Comparison of ENCODE assay signal across 29 cellular contexts in the genomic region with DNA sequence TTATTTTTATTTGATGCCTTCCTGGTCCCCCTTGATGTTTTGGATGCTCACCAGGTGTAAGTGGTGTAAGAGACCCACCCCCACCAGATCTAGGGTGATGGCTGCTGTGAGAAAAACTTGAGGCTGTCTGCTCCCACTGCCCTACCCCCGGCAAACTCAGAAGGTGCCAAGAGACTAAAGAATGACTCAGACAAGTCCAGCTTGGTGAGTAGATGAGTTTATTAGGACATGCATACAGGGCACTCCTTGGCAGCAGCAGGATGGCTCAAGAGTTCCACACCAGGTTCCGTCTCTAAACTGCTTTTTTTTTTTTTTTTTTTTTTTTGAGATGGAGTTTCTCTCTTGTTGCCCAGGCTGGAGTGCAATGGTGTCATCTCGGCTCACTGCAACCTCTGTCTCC.
"Had no signal": no experiment of that assay in that cellular context is flagged by ENCODE, and none has a peak within 500 bp of the region (broad histone marks: within the 10 kb centered on the region; RNA-seq: fewer than 3 reads in every experiment).

No MANE protein-coding gene starts in this region.

- H3K9me3 Mint-ChIP-seq: activated naive CD4-positive, alpha-beta T cell treated with anti-CD3 and anti-CD28 coated beads, Interleukin-2, amount 50 U/mL, for 24 hours; activated T-helper 2 cell treated with anti-CD3 and anti-CD28 coated beads, Interferon-gamma antibody, Interleukin-2, Interleukin-4, amounts not matched to agents 10 μg/mL and 5 μg/mL and 100 μg/mL, durations not matched to agents 14 hours and 24 hours and 36 hours had no signal

- ATAC-seq: activated CD8-positive, alpha-beta T cell treated with anti-CD3 and anti-CD28 coated beads for 36 hours; activated T-cell treated with anti-CD3 and anti-CD28 coated beads, Interleukin-2, amount 50 U/mL, for 72 hours; body of pancreas; Panc1 had no signal

- H3K27me3 Mint-ChIP-seq: activated CD4-positive, alpha-beta T cell treated with anti-CD3 and anti-CD28 coated beads, Interleukin-2, amount 10 ng/mL, durations not matched to agents 24 days and 14 days; activated CD8-positive, alpha-beta T cell treated with anti-CD3 and anti-CD28 coated beads for 36 hours; activated naive CD4-positive, alpha-beta T cell treated with anti-CD3 and anti-CD28 coated beads, Interleukin-2, amount 50 U/mL, for 24 hours had no signal

- H3K27me3 ChIP-seq: ascending aorta, body of pancreas, MG63, SJCRH30 had no signal

- H3K9me3 ChIP-seq: ascending aorta, body of pancreas, MG63, SJCRH30 had no signal

- H3K4me1 ChIP-seq: ascending aorta, body of pancreas had no signal

- H3K27ac Mint-ChIP-seq: activated CD4-positive, alpha-beta T cell treated with anti-CD3 and anti-CD28 coated beads, Interleukin-2, amount 10 ng/mL, durations not matched to agents 24 days and 14 days; activated CD8-positive, alpha-beta T cell treated with anti-CD3 and anti-CD28 coated beads for 36 hours; activated naive CD4-positive, alpha-beta T cell treated with anti-CD3 and anti-CD28 coated beads, Interleukin-2, amount 50 U/mL, for 24 hours; activated naive CD8-positive, alpha-beta T cell treated with anti-CD3 and anti-CD28 coated beads, Interleukin-2, amount 10 ng/mL, durations not matched to agents 7 days and 5 days; activated T-cell treated with anti-CD3 and anti-CD28 coated beads, Interleukin-2, amount 50 U/mL, for 72 hours; activated T-helper 2 cell treated with anti-CD3 and anti-CD28 coated beads, Interferon-gamma antibody, Interleukin-2, Interleukin-4, amounts not matched to agents 10 μg/mL and 5 μg/mL and 100 μg/mL, durations not matched to agents 14 hours and 24 hours and 36 hours had no signal

- H3K36me3 ChIP-seq: ascending aorta, MG63, SJCRH30 had no signal

- H3K36me3 Mint-ChIP-seq: activated naive CD4-positive, alpha-beta T cell treated with anti-CD3 and anti-CD28 coated beads, Interleukin-2, amount 50 U/mL, for 24 hours; activated naive CD8-positive, alpha-beta T cell treated with anti-CD3 and anti-CD28 coated beads, Interleukin-2, amount 10 ng/mL, durations not matched to agents 7 days and 5 days had no signal

- H3K4me3 ChIP-seq: ascending aorta, body of pancreas, MG63, SJCRH30, SK-N-MC had no signal

- H3K27ac ChIP-seq: ascending aorta, body of pancreas, SK-N-MC had no signal

- H3K4me1 Mint-ChIP-seq: activated CD4-positive, alpha-beta T cell treated with anti-CD3 and anti-CD28 coated beads, Interleukin-2, amount 10 ng/mL, durations not matched to agents 24 days and 14 days; activated naive CD4-positive, alpha-beta T cell treated with anti-CD3 and anti-CD28 coated beads, Interleukin-2, amount 50 U/mL, for 24 hours; activated naive CD8-positive, alpha-beta T cell treated with anti-CD3 and anti-CD28 coated beads, Interleukin-2, amount 10 ng/mL, durations not matched to agents 7 days and 5 days had no signal

- H3K4me3 Mint-ChIP-seq: activated CD4-positive, alpha-beta T cell treated with anti-CD3 and anti-CD28 coated beads, Interleukin-2, amount 10 ng/mL, durations not matched to agents 24 days and 14 days; activated CD8-positive, alpha-beta T cell treated with anti-CD3 and anti-CD28 coated beads for 36 hours; activated naive CD4-positive, alpha-beta T cell treated with anti-CD3 and anti-CD28 coated beads, Interleukin-2, amount 50 U/mL, for 24 hours; activated naive CD8-positive, alpha-beta T cell treated with anti-CD3 and anti-CD28 coated beads, Interleukin-2, amount 10 ng/mL, durations not matched to agents 7 days and 5 days; activated T-cell treated with anti-CD3 and anti-CD28 coated beads, Interleukin-2, amount 50 U/mL, for 72 hours had no signal

- DNase-seq: activated CD4-positive, alpha-beta T cell treated with anti-CD3 and anti-CD28 coated beads, Interleukin-2, amount 10 ng/mL, durations not matched to agents 24 days and 14 days; activated CD4-positive, alpha-beta T cell treated with anti-CD3 and anti-CD28 coated beads, Interleukin-2, amount 50 U/mL, for 4 hours; activated CD8-positive, alpha-beta T cell treated with anti-CD3 and anti-CD28 coated beads for 36 hours; activated gamma-delta T cell; activated naive CD4-positive, alpha-beta T cell treated with Interleukin-2 at 50 U/mL for 16 hours; activated naive CD8-positive, alpha-beta T cell treated with anti-CD3 and anti-CD28 coated beads, Interleukin-2, amount 10 ng/mL, durations not matched to agents 7 days and 5 days; activated T-cell treated with anti-CD3 and anti-CD28 coated beads, Interleukin-2, amount 50 U/mL, for 1 hour; activated T-cell treated with anti-CD3 and anti-CD28 coated beads, Interleukin-2, amount 50 U/mL, for 72 hours; amygdala; body of pancreas; central memory CD4-positive, alpha-beta T cell; MG63; NCI-H1048; NCI-H1105 treated with DMSO at 0.1 percent for 48 hours; NCI-H1436; NCI-H1694; NCI-H1930; NCI-H2081 treated with DMSO at 0.1 percent for 48 hours; NCI-H226; NCI-H446 treated with DMSO at 0.1 percent for 48 hours; NCI-H524; SHP77; SJCRH30; T1000 had no signal
